Comparison of ENCODE assay signal across 20 cellular contexts in genomic region chr10:60629332-60629731, GRCh38.
DNase-seq lines count a peak whose midpoint lies in the region; ATAC-seq and TF ChIP-seq lines count a peak whose summit lies in the region.
"Had no signal": no experiment of that assay in that cellular context is flagged by ENCODE, and none has a peak within 500 bp of the region (broad histone marks: within the 10 kb centered on the region; RNA-seq: fewer than 3 reads in every experiment).

No MANE protein-coding gene starts in this region.

- H3K9ac ChIP-seq in endocrine pancreas (ENCODE audit: control insufficient read depth, insufficient read depth, low read length) (no peak overlapping the region), neuronal stem cell (ENCODE audit: low read depth, low read length, poor library complexity) (no peak overlapping the region), smooth muscle cell (ENCODE audit: low read depth) (no peak overlapping the region)

- H3K18ac ChIP-seq in neuronal stem cell (ENCODE audit: low read length): no peak overlapping the region

- H3K4me3 ChIP-seq in endocrine pancreas (ENCODE audit: control insufficient read depth, insufficient read depth, low read length) (peak overlapping the region; percentile 36), neuronal stem cell (ENCODE audit: low read length in 2 of 2) (no peak overlapping the region), smooth muscle cell (no peak overlapping the region)

- H2AFZ ChIP-seq in neuronal stem cell (ENCODE audit: low read length): peak overlapping the region; percentile 66
- no peak overlapping the region for H2AFZ ChIP-seq in smooth muscle cell (ENCODE audit: low read depth)

- no peak overlapping the region for H2AK5ac ChIP-seq in neuronal stem cell (ENCODE audit: low read depth, low read length)

- H3K36me3 ChIP-seq in endocrine pancreas (ENCODE audit: control insufficient read depth, insufficient read depth, low read length) (no peaks in the 10 kb centered on the region), neuronal stem cell (replicated peaks in 1 of 2; ENCODE audit: control insufficient read depth in 2 of 2, insufficient read depth in 2 of 2, low read length in 2 of 2) (no peaks in the 10 kb centered on the region), smooth muscle cell (ENCODE audit: low read depth) (no peaks in the 10 kb centered on the region)
- H3K36me3 ChIP-seq: BE2C had no signal

- DNase-seq in DMS53 (lab: John Stamatoyannopoulos, UW) (peak; percentile 58), DMS53 treated with DMSO at 0.1 percent for 48 hours (lab: John Stamatoyannopoulos, UW; ENCODE audit: unreplicated experiment) (no peak), NCI-H146 treated with DMSO at 0.1 percent for 48 hours (lab: John Stamatoyannopoulos, UW; ENCODE audit: unreplicated experiment) (peak; percentile 39), neuronal stem cell (ENCODE audit: low spot score) (no peak), smooth muscle cell (lab: John Stamatoyannopoulos, UW; ENCODE audit: unreplicated experiment) (no peak)
- DNase-seq: 8988T; BE2C; CD4-positive, CD25-positive, alpha-beta regulatory T cell; COR-L47; GOT3; KG1; MV-4-11; NCI-H1417 treated with DMSO at 0.1 percent for 48 hours; NCI-H510A treated with DMSO at 0.1 percent for 48 hours; PC-3; RPMI8226; SIG-M5 had no signal

- no peak for TF ChIP-seq CTCF in smooth muscle cell (IDR thresholded peaks at IDR 0.05; ENCODE audit: borderline replicate concordance, insufficient read depth, poor library complexity, severe bottlenecking)

- no peak overlapping the region for H4K8ac ChIP-seq in neuronal stem cell (ENCODE audit: low read depth, low read length)

- H3K14ac ChIP-seq in neuronal stem cell (ENCODE audit: low read length): no peak overlapping the region

- no peaks in the 10 kb centered on the region for H4K20me1 ChIP-seq in smooth muscle cell (ENCODE audit: low read depth)

- no peak overlapping the region for H4K91ac ChIP-seq in neuronal stem cell (ENCODE audit: low read depth, low read length, poor library complexity)

- ATAC-seq in GM18861 (IDR thresholded peaks at IDR 0.05; ENCODE audit: unreplicated experiment) (no peak), HG02571 (IDR thresholded peaks at IDR 0.05; ENCODE audit: unreplicated experiment) (no peak)
- ATAC-seq: PC-3 had no signal

- no peak overlapping the region for H2BK120ac ChIP-seq in neuronal stem cell (ENCODE audit: low read depth, low read length)

- no peaks in the 10 kb centered on the region for H3K79me1 ChIP-seq in neuronal stem cell (ENCODE audit: low read depth, low read length)

- H2BK12ac ChIP-seq in neuronal stem cell (ENCODE audit: low read length): no peak overlapping the region

- no peaks in the 10 kb centered on the region for H3F3A ChIP-seq in smooth muscle cell (ENCODE audit: low read depth)

- no peak overlapping the region for H3K4me2 ChIP-seq in neuronal stem cell (ENCODE audit: insufficient read depth, low read length, poor library complexity, severe bottlenecking)
- H3K4me2 ChIP-seq in smooth muscle cell: no peak overlapping the region

- H3K23ac ChIP-seq in neuronal stem cell (ENCODE audit: low read depth, low read length, poor library complexity): no peak overlapping the region

- no peak overlapping the region for H2BK15ac ChIP-seq in neuronal stem cell (ENCODE audit: low read length)

- no peaks in the 10 kb centered on the region for H3K4me1 ChIP-seq in endocrine pancreas (ENCODE audit: control insufficient read depth, insufficient read depth, low read length)
- H3K4me1 ChIP-seq in neuronal stem cell (ENCODE audit: control insufficient read depth in 2 of 2, insufficient read depth in 1 of 2, low read depth in 1 of 2, low read length in 2 of 2): peaks cover 0 to 19% of the 10 kb centered on the region in 2 donors
- H3K4me1 ChIP-seq in smooth muscle cell (ENCODE audit: low read depth): no peaks in the 10 kb centered on the region

- H3K9me3 ChIP-seq in endocrine pancreas (ENCODE audit: control insufficient read depth, low read length) (no peaks in the 10 kb centered on the region), neuronal stem cell (replicated peaks in 1 of 2; ENCODE audit: control insufficient read depth in 2 of 2, insufficient read depth in 1 of 2, low read depth in 1 of 2, low read length in 2 of 2) (no peaks in the 10 kb centered on the region), smooth muscle cell (replicated peaks; ENCODE audit: low read depth) (no peaks in the 10 kb centered on the region)
- H3K9me3 ChIP-seq: BE2C had no signal

- no peak overlapping the region for H3K27ac ChIP-seq in neuronal stem cell (replicated peaks; ENCODE audit: low read length)
- H3K27ac ChIP-seq in smooth muscle cell (ENCODE audit: low read depth): no peak overlapping the region

- no peak overlapping the region for H2BK5ac ChIP-seq in neuronal stem cell (ENCODE audit: low read length)

- no CpG with 5 or more reads among the region's 1 CpG for WGBS in neuronal stem cell (ENCODE audit: extremely low coverage in 2 of 2, insufficient read length in 2 of 2, insufficient replicate concordance in 1 of 2), 2 donors
- WGBS in smooth muscle cell (ENCODE audit: low lambda C conversion rate): 94% methylated on average over 1 of the region's 1 CpG

- H3K27me3 ChIP-seq in endocrine pancreas (ENCODE audit: control insufficient read depth, insufficient read depth, low read length): no peaks in the 10 kb centered on the region
- no peaks in the 10 kb centered on the region for H3K27me3 ChIP-seq in neuronal stem cell (ENCODE audit: control insufficient read depth in 3 of 3, insufficient read depth in 3 of 3, low read depth in 1 of 3, low read length in 3 of 3)
- no peaks in the 10 kb centered on the region for H3K27me3 ChIP-seq in smooth muscle cell (ENCODE audit: low read depth)
- H3K27me3 ChIP-seq: BE2C had no signal

- H3K79me2 ChIP-seq in smooth muscle cell (ENCODE audit: low read depth): no peaks in the 10 kb centered on the region

- no peak overlapping the region for H3K4ac ChIP-seq in neuronal stem cell (ENCODE audit: low read length)

Comparison
In these comparisons a context has a peak if more than half of its experiments do, and no peak if none do; other contexts are left out.
1. DNase-seq: peak in DMS53 (single experiment) and NCI-H146 treated with DMSO at 0.1 percent for 48 hours (single experiment); none in DMS53 treated with DMSO at 0.1 percent for 48 hours (single experiment), neuronal stem cell (single experiment) and smooth muscle cell (single experiment).